ENCODE assay signal across 16 cellular contexts in genomic region chr5:81044868-81045267, GRCh38.
DNase-seq lines count a peak whose midpoint lies in the region; ATAC-seq, FAIRE-seq and TF ChIP-seq lines count a peak whose summit lies in the region.
"Had no signal": no experiment of that assay in that cellular context is flagged by ENCODE, and none has a peak within 500 bp of the region (broad histone marks: within the 10 kb centered on the region; RNA-seq: fewer than 3 reads in every experiment).

No MANE protein-coding gene starts in this region.

- H3K9me3 ChIP-seq in mucosa of descending colon: no peaks in the 10 kb centered on the region
- H3K9me3 ChIP-seq: A549, BE2C had no signal

- DNase-seq in RCC 7860 (ENCODE audit: low spot score) (peak; percentile 15), glomerular visceral epithelial cell (ENCODE audit: extremely low spot score) (peak; percentile 49), substantia nigra (lab: John Stamatoyannopoulos, UW) (no peak), HuH-7 (ENCODE audit: low spot score) (no peak), putamen (ENCODE audit: low spot score) (no peak), mucosa of descending colon (no peak)
- DNase-seq: BE2C; CD4-positive, alpha-beta memory T cell; DND-41; GF-D8; HFFc6 had no signal

- no peak for TF ChIP-seq CTCF in mucosa of descending colon (IDR thresholded peaks at IDR 0.05)

- FAIRE-seq in RCC 7860 (lab: Jason Lieb, UNC): no peak
- FAIRE-seq: A549 had no signal

- ATAC-seq in GM18867 (IDR thresholded peaks at IDR 0.05; ENCODE audit: unreplicated experiment): peak; percentile 45
- no peak for ATAC-seq in GM21381 (IDR thresholded peaks at IDR 0.05; ENCODE audit: unreplicated experiment)
- ATAC-seq in mucosa of descending colon: no peak
- ATAC-seq: A549 had no signal

- H3K36me3 ChIP-seq in mucosa of descending colon (ENCODE audit: low read depth): no peaks in the 10 kb centered on the region
- H3K36me3 ChIP-seq: BE2C had no signal

- H3K4me3 ChIP-seq in mucosa of descending colon: no peak overlapping the region
- H3K4me3 ChIP-seq: A549 had no signal

- H3K4me1 ChIP-seq in mucosa of descending colon (ENCODE audit: low read depth): no peaks in the 10 kb centered on the region
- H3K4me1 ChIP-seq: A549, BE2C had no signal

- intact Hi-C loops in mucosa of descending colon (cut with DNase I, micrococcal nuclease): no loop called here

- H3K27ac ChIP-seq in substantia nigra (ENCODE audit: low read depth, low read length, poor library complexity, severe bottlenecking): peak overlapping the region; percentile 89
- H3K27ac ChIP-seq: C4-2B, HL-60 had no signal

Comparison
In these comparisons a context has a peak if more than half of its experiments do, and no peak if none do; other contexts are left out.
1. DNase-seq: peak in RCC 7860 (single experiment) and glomerular visceral epithelial cell (single experiment); none in substantia nigra (0 of 49), HuH-7 (single experiment), putamen (single experiment) and mucosa of descending colon (0 of 3).